In the genomic region with DNA sequence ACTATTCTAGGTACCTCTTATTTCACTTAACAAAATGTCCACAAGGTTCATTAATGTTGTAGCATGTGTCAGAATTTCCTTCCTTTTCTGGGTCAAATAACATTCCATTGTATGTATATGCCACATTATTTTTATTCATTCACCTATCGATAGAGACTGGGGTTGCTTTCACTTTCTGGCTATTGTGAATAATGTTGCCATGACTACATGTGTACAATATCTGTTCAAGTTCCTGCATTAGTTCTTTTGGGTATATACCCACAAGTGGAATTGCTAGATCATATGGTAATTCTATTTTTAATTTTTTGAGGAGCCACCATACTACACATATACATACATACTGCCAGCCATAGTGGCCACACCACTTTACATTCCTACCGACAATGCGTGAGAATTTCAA, we compare ENCODE assay signal across 23 cellular contexts.
"Had no signal": no experiment of that assay in that cellular context is flagged by ENCODE, and none has a peak within 500 bp of the region (broad histone marks: within the 10 kb centered on the region; RNA-seq: fewer than 3 reads in every experiment).

No MANE protein-coding gene starts in this region.

- H3K4me1 ChIP-seq: left ventricle myocardium inferior, neural progenitor cell, stomach, tibial artery, uterus had no signal

- H3K27me3 ChIP-seq: neural progenitor cell, ovary, stomach, tibial artery, uterus had no signal

- H2AFZ ChIP-seq: neural progenitor cell had no signal

- H3K4me3 ChIP-seq: left ventricle myocardium inferior, lung, mucosa of descending colon, neural progenitor cell, ovary, skin epidermis, stomach, thoracic aorta, tibial artery, uterus had no signal

- ATAC-seq: mucosa of descending colon; naive thymus-derived CD4-positive, alpha-beta T cell; right cardiac atrium; sciatic nerve; stimulated activated naive B cell treated with anti-CD40 and anti-IgM and Interleukin-4, amounts not matched to agents 10 μg/mL and 1 μg/mL and 100 μg/mL, for 72 hours; stimulated activated naive CD8-positive, alpha-beta T cell treated with anti-CD3 and anti-CD28 coated beads, Interleukin-15, Interleukin-2, amounts not matched to agents 100 U/mL and 50 U/mL, for 24 hours had no signal

- H3K9ac ChIP-seq: neural progenitor cell had no signal

- H3K27ac ChIP-seq: left ventricle myocardium inferior, neural progenitor cell, ovary, skin epidermis, stomach, thoracic aorta, tibial artery, uterus had no signal

- H3K4me2 ChIP-seq: neural progenitor cell had no signal

- H3K36me3 ChIP-seq: left ventricle myocardium inferior, neural progenitor cell, ovary, stomach, thoracic aorta, uterus had no signal

- H3K9me3 ChIP-seq: mucosa of descending colon, ovary, uterus had no signal

- DNase-seq: hypothalamus; left ventricle myocardium inferior; midbrain; mucosa of descending colon; naive thymus-derived CD4-positive, alpha-beta T cell; nephron progenitor cell; ovary; retina; right cardiac atrium; stimulated activated CD4-positive, alpha-beta T cell treated with anti-CD3 and anti-CD28 coated beads, Interleukin-12 subunit alpha, Interleukin-12 subunit beta, amount 100 ng/mL, for 4 hours; stimulated activated CD4-positive, alpha-beta T cell treated with anti-CD3 and anti-CD28 coated beads, Interleukin-15, amount 100 ng/mL, for 24 hours; stimulated activated CD4-positive, alpha-beta T cell treated with anti-CD3 and anti-CD28 coated beads, Interleukin-2, amount 100 ng/mL, for 24 hours; stimulated activated CD4-positive, alpha-beta T cell treated with anti-CD3 and anti-CD28 coated beads, Interleukin-4, amount 100 ng/mL, for 1 hour; stimulated activated naive B cell treated with anti-CD40 and anti-IgM and Interleukin-4, amounts not matched to agents 10 μg/mL and 1 μg/mL and 100 μg/mL, for 72 hours; stimulated activated naive CD8-positive, alpha-beta T cell treated with anti-CD3 and anti-CD28 coated beads, Interleukin-15, Interleukin-2, amounts not matched to agents 100 U/mL and 50 U/mL, for 24 hours; stomach; tibial artery; uterus had no signal
